ENCODE assay signal across 9 cellular contexts in genomic region chr17:57993471-57994365, GRCh38. TPM values are rescaled to one million over a fixed set of nuclear protein-coding genes. Genes with fewer than 3 reads are reported as not detected.
DNase-seq lines count a peak whose midpoint lies in the region; ATAC-seq lines count a peak whose summit lies in the region.
"Had no signal": no experiment of that assay in that cellular context is flagged by ENCODE, and none has a peak within 500 bp of the region (broad histone marks: within the 10 kb centered on the region; RNA-seq: fewer than 3 reads in every experiment).

No MANE protein-coding gene starts in this region.

- H3K27ac ChIP-seq in neuronal stem cell (replicated peaks; ENCODE audit: low read length), result peak overlapping the region; percentile 79
- H3K27ac ChIP-seq: 22Rv1 had no signal

- no peak overlapping the region for H3K18ac ChIP-seq in neuronal stem cell (ENCODE audit: low read length)

- H3K4me2 ChIP-seq in neuronal stem cell (ENCODE audit: insufficient read depth, low read length, poor library complexity, severe bottlenecking), result no peak overlapping the region

- H4K91ac ChIP-seq in neuronal stem cell (ENCODE audit: low read depth, low read length, poor library complexity), result no peak overlapping the region

- no peak overlapping the region for H3K9ac ChIP-seq in neuronal stem cell (ENCODE audit: low read depth, low read length, poor library complexity)

- no peak overlapping the region for H2BK15ac ChIP-seq in neuronal stem cell (ENCODE audit: low read length)

- peaks cover 15 to 45% of the 10 kb centered on the region in 2 donors for H3K4me1 ChIP-seq in neuronal stem cell (ENCODE audit: control insufficient read depth in 2 of 2, insufficient read depth in 1 of 2, low read depth in 1 of 2, low read length in 2 of 2)

- no peaks in the 10 kb centered on the region for H3K27me3 Mint-ChIP-seq in activated T-helper 2 cell treated with anti-CD3 and anti-CD28 coated beads, Interferon-gamma antibody, Interleukin-2, Interleukin-4, amounts not matched to agents 10 μg/mL and 5 μg/mL and 100 μg/mL, durations not matched to agents 14 hours and 24 hours and 36 hours (ENCODE audit: low read depth)

- H2BK5ac ChIP-seq in neuronal stem cell (ENCODE audit: low read length), result no peak overlapping the region

- no peak overlapping the region for H3K4me3 Mint-ChIP-seq in activated T-helper 2 cell treated with anti-CD3 and anti-CD28 coated beads, Interferon-gamma antibody, Interleukin-2, Interleukin-4, amounts not matched to agents 10 μg/mL and 5 μg/mL and 100 μg/mL, durations not matched to agents 14 hours and 24 hours and 36 hours (ENCODE audit: low read depth)

- H3K36me3 ChIP-seq in neuronal stem cell (replicated peaks in 1 of 2; ENCODE audit: control insufficient read depth in 2 of 2, insufficient read depth in 2 of 2, low read length in 2 of 2), result peaks cover 0 to 23% of the 10 kb centered on the region in 2 donors

- intact Hi-C loops in activated T-helper 2 cell treated with anti-CD3 and anti-CD28 coated beads, Interferon-gamma antibody, Interleukin-2, Interleukin-4, amounts not matched to agents 10 μg/mL and 5 μg/mL and 100 μg/mL, durations not matched to agents 14 hours and 24 hours and 36 hours (cut with micrococcal nuclease), result loop anchor here (2.0 to 10.0 kb wide), 2 partner anchors 49 to 101 kb away; no protein-coding TSS in a partner anchor

- H2BK120ac ChIP-seq in neuronal stem cell (ENCODE audit: low read depth, low read length), result no peak overlapping the region

- H3K4me3 ChIP-seq in neuronal stem cell (ENCODE audit: low read length in 2 of 2), result no peak overlapping the region

- no peak overlapping the region for H2AK5ac ChIP-seq in neuronal stem cell (ENCODE audit: low read depth, low read length)

- no peaks in the 10 kb centered on the region for H3K9me3 Mint-ChIP-seq in activated T-helper 2 cell treated with anti-CD3 and anti-CD28 coated beads, Interferon-gamma antibody, Interleukin-2, Interleukin-4, amounts not matched to agents 10 μg/mL and 5 μg/mL and 100 μg/mL, durations not matched to agents 14 hours and 24 hours and 36 hours

- H3K4me1 Mint-ChIP-seq in activated T-helper 2 cell treated with anti-CD3 and anti-CD28 coated beads, Interferon-gamma antibody, Interleukin-2, Interleukin-4, amounts not matched to agents 10 μg/mL and 5 μg/mL and 100 μg/mL, durations not matched to agents 14 hours and 24 hours and 36 hours (ENCODE audit: low read depth), result peaks cover 39% of the 10 kb centered on the region

- WGBS in neuronal stem cell (ENCODE audit: extremely low coverage in 2 of 2, insufficient read length in 2 of 2, insufficient replicate concordance in 1 of 2), 2 donors, result no CpG with 5 or more reads among the region's 3 CpGs

- H3K9me3 ChIP-seq in neuronal stem cell (replicated peaks in 1 of 2; ENCODE audit: control insufficient read depth in 2 of 2, insufficient read depth in 1 of 2, low read depth in 1 of 2, low read length in 2 of 2), result no peaks in the 10 kb centered on the region

- no peak overlapping the region for H3K4ac ChIP-seq in neuronal stem cell (ENCODE audit: low read length)

- H2AFZ ChIP-seq in neuronal stem cell (ENCODE audit: low read length), result no peak overlapping the region

- H3K14ac ChIP-seq in neuronal stem cell (ENCODE audit: low read length), result no peak overlapping the region

- H3K79me1 ChIP-seq in neuronal stem cell (ENCODE audit: low read depth, low read length), result no peaks in the 10 kb centered on the region

- DNase-seq in NCI-H187 (lab: John Stamatoyannopoulos, UW), result peak; percentile 42 to 46
- DNase-seq in NCI-H187 treated with DMSO at 0.1 percent for 48 hours (lab: John Stamatoyannopoulos, UW), result no peak
- peak; percentile 33 for DNase-seq in NCI-H2029 (lab: John Stamatoyannopoulos, UW)
- no peak for DNase-seq in activated T-helper 2 cell treated with anti-CD3 and anti-CD28 coated beads, Interferon-gamma antibody, Interleukin-2, Interleukin-4, amounts not matched to agents 10 μg/mL and 5 μg/mL and 100 μg/mL, durations not matched to agents 14 hours and 24 hours and 36 hours (ENCODE audit: low spot score)
- DNase-seq in neuronal stem cell (ENCODE audit: low spot score), result peak; percentile 60
- DNase-seq in activated effector memory CD4-positive, alpha-beta T cell treated with anti-CD3 and anti-CD28 coated beads, Interleukin-2, amount 50 U/mL, for 16 hours, result no peak
- DNase-seq in C1 segment of cervical spinal cord (lab: John Stamatoyannopoulos, UW), result no peak

- H3K27ac Mint-ChIP-seq in activated T-helper 2 cell treated with anti-CD3 and anti-CD28 coated beads, Interferon-gamma antibody, Interleukin-2, Interleukin-4, amounts not matched to agents 10 μg/mL and 5 μg/mL and 100 μg/mL, durations not matched to agents 14 hours and 24 hours and 36 hours, result peak overlapping the region; percentile 48

- H2BK12ac ChIP-seq in neuronal stem cell (ENCODE audit: low read length), result no peak overlapping the region

- no peak for ATAC-seq in esophagus mucosa

- H3K27me3 ChIP-seq in neuronal stem cell (ENCODE audit: control insufficient read depth in 3 of 3, insufficient read depth in 3 of 3, low read depth in 1 of 3, low read length in 3 of 3), result no peaks in the 10 kb centered on the region

- no peak overlapping the region for H3K23ac ChIP-seq in neuronal stem cell (ENCODE audit: low read depth, low read length, poor library complexity)

- no peak overlapping the region for H4K8ac ChIP-seq in neuronal stem cell (ENCODE audit: low read depth, low read length)

- H3K36me3 Mint-ChIP-seq in activated T-helper 2 cell treated with anti-CD3 and anti-CD28 coated beads, Interferon-gamma antibody, Interleukin-2, Interleukin-4, amounts not matched to agents 10 μg/mL and 5 μg/mL and 100 μg/mL, durations not matched to agents 14 hours and 24 hours and 36 hours (ENCODE audit: low read depth), result peaks cover 41% of the 10 kb centered on the region

RNA-seq across cellular contexts. Expression of gene VEZF1, which starts 5.7 kb away (rescaled TPM):
- total RNA-seq in activated T-helper 2 cell treated with anti-CD3 and anti-CD28 coated beads, Interferon-gamma antibody, Interleukin-2, Interleukin-4, amounts not matched to agents 10 μg/mL and 5 μg/mL and 100 μg/mL, durations not matched to agents 14 hours and 24 hours and 36 hours, result 37.1 and 38.7 TPM in 2 replicates
- 83.0 TPM for polyA plus RNA-seq in neuronal stem cell (2013, experiment 1 of 2)
- 85.4 TPM for polyA plus RNA-seq in neuronal stem cell (2013, experiment 2 of 2)
- 22.2 TPM for total RNA-seq in esophagus mucosa

RNA-seq across cellular contexts. Expression of gene SRSF1, which starts 13.3 kb away (rescaled TPM):
- 448 and 450 TPM in 2 replicates for total RNA-seq in activated T-helper 2 cell treated with anti-CD3 and anti-CD28 coated beads, Interferon-gamma antibody, Interleukin-2, Interleukin-4, amounts not matched to agents 10 μg/mL and 5 μg/mL and 100 μg/mL, durations not matched to agents 14 hours and 24 hours and 36 hours
- polyA plus RNA-seq in neuronal stem cell (2013, experiment 1 of 2), result 212 TPM
- 227 TPM for polyA plus RNA-seq in neuronal stem cell (2013, experiment 2 of 2)
- total RNA-seq in esophagus mucosa, result 129 TPM

RNA-seq across cellular contexts. Expression of gene CUEDC1, which starts 38.5 kb away (rescaled TPM):
- 0.30 and 0.34 TPM in 2 replicates for total RNA-seq in activated T-helper 2 cell treated with anti-CD3 and anti-CD28 coated beads, Interferon-gamma antibody, Interleukin-2, Interleukin-4, amounts not matched to agents 10 μg/mL and 5 μg/mL and 100 μg/mL, durations not matched to agents 14 hours and 24 hours and 36 hours
- 23.4 TPM for polyA plus RNA-seq in neuronal stem cell (2013, experiment 1 of 2)
- polyA plus RNA-seq in neuronal stem cell (2013, experiment 2 of 2), result 22.7 TPM
- total RNA-seq in esophagus mucosa, result 23.8 TPM

Comparison
In these comparisons a context has a peak if more than half of its experiments do, and no peak if none do; other contexts are left out.
1. DNase-seq: peak in NCI-H187 (2 of 2), NCI-H2029 (single experiment) and neuronal stem cell (single experiment); none in NCI-H187 treated with DMSO at 0.1 percent for 48 hours (single experiment), activated T-helper 2 cell treated with anti-CD3 and anti-CD28 coated beads, Interferon-gamma antibody, Interleukin-2, Interleukin-4, amounts not matched to agents 10 μg/mL and 5 μg/mL and 100 μg/mL, durations not matched to agents 14 hours and 24 hours and 36 hours (single experiment), activated effector memory CD4-positive, alpha-beta T cell treated with anti-CD3 and anti-CD28 coated beads, Interleukin-2, amount 50 U/mL, for 16 hours (single experiment) and C1 segment of cervical spinal cord (0 of 14).
2. RNA of gene CUEDC1, which starts 38.5 kb away (total RNA-seq): 23.8 TPM in esophagus mucosa (single experiment); 0.30 to 0.34 TPM in activated T-helper 2 cell treated with anti-CD3 and anti-CD28 coated beads, Interferon-gamma antibody, Interleukin-2, Interleukin-4, amounts not matched to agents 10 μg/mL and 5 μg/mL and 100 μg/mL, durations not matched to agents 14 hours and 24 hours and 36 hours; every median in the first group is over 10 times any median in the second.